In the genomic region with DNA sequence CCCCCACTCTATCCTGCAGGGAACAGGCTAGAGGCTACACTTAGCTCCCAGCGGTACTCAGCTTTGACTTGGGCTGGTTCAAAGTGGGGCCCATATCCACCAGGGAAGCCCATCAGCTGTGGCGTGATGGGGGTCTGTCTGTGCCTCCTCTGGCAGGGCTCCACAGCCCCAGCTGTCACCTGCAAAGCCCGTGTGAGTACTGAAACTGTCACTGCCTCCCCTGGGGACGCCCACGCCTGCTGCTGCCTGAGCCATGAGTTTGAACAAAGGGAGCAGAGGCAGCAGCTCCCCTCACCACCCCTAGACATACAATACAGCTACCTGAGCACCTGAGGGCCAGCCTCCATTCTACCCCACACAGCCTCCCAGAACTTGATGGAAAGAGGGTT, we compare ENCODE assay signal across 8 cellular contexts. TPM values are rescaled to one million over a fixed set of nuclear protein-coding genes. Genes with fewer than 3 reads are reported as not detected.
DNase-seq lines count a peak whose midpoint lies in the region; ATAC-seq and TF ChIP-seq lines count a peak whose summit lies in the region.
"Had no signal": no experiment of that assay in that cellular context is flagged by ENCODE, and none has a peak within 500 bp of the region (broad histone marks: within the 10 kb centered on the region; RNA-seq: fewer than 3 reads in every experiment).

No MANE protein-coding gene starts in this region.

- H3K36me3 ChIP-seq in fibroblast of lung (ENCODE audit: control insufficient read depth, insufficient read depth, low read length) = no peaks in the 10 kb centered on the region

- no peaks in the 10 kb centered on the region for H4K20me1 ChIP-seq in fibroblast of lung (ENCODE audit: control insufficient read depth, extremely low read depth, insufficient read depth, low read length)

- H3K4me2 ChIP-seq in fibroblast of lung (ENCODE audit: extremely low read depth, insufficient read depth, low read length) = peak overlapping the region; percentile 38

- peak overlapping the region; percentile 15 to 79 (median 41) for H3K4me3 ChIP-seq in fibroblast of lung (replicated peaks in 1 of 4; ENCODE audit: control extremely low read depth in 1 of 4, insufficient read depth in 1 of 4, low read depth in 3 of 4, low read length in 4 of 4)

- peak; percentile 70 for DNase-seq in activated CD4-positive, alpha-beta T cell treated with anti-CD3 and anti-CD28 coated beads for 48 hours
- DNase-seq in fibroblast of lung (ENCODE audit: low read depth in 2 of 2) (no peak), mucosa of gallbladder (ENCODE audit: low spot score) (no peak), NCI-H187 treated with DMSO at 0.1 percent for 48 hours (lab: John Stamatoyannopoulos, UW) (no peak)
- DNase-seq in stimulated activated CD4-positive, alpha-beta T cell treated with anti-CD3 and anti-CD28 coated beads, Interleukin-4, amount 100 ng/mL, for 48 hours (ENCODE audit: low read depth in 2 of 2) = peak; percentile 28 to 39
- DNase-seq: activated naive CD8-positive, alpha-beta T cell treated with anti-CD3 and anti-CD28 coated beads, Interleukin-2, amount 10 ng/mL, durations not matched to agents 7 days and 5 days had no signal

- H3K4me1 ChIP-seq in fibroblast of lung (ENCODE audit: control insufficient read depth, extremely low read depth, insufficient read depth, low read length) = peaks cover 2% of the 10 kb centered on the region

- H3K9ac ChIP-seq in fibroblast of lung (ENCODE audit: insufficient read depth, low read length) = no peak overlapping the region

- H3K79me2 ChIP-seq in fibroblast of lung (ENCODE audit: control insufficient read depth, insufficient read depth, low read length) = no peaks in the 10 kb centered on the region

- H3K27me3 ChIP-seq in fibroblast of lung (ENCODE audit: control insufficient read depth, insufficient read depth, low read length) = no peaks in the 10 kb centered on the region

- H3K27ac ChIP-seq in fibroblast of lung (ENCODE audit: insufficient read depth, low read length) = no peak overlapping the region

- ATAC-seq in HG03045 (IDR thresholded peaks at IDR 0.05; ENCODE audit: unreplicated experiment) = peak; percentile 38

- no peaks in the 10 kb centered on the region for H3K9me3 ChIP-seq in fibroblast of lung (ENCODE audit: control insufficient read depth, insufficient read depth, low read depth, low read length)

- no peak overlapping the region for H2AFZ ChIP-seq in fibroblast of lung (ENCODE audit: low read length)

- TF ChIP-seq POLR2A in GM19099 (IDR thresholded peaks at IDR 0.05; ENCODE audit: extremely low read depth, insufficient read length, low read depth) = peak; percentile 60

- TF ChIP-seq CTCF in fibroblast of lung (conservative IDR thresholded peaks at IDR 0.05 in 1 of 2, IDR thresholded peaks at IDR 0.05 in 1 of 2; ENCODE audit: low read depth in 1 of 2, low read length in 2 of 2) = no peak

RNA-seq across cellular contexts. Expression of gene REM2, which starts 5.0 kb away (rescaled TPM):
- total RNA-seq in fibroblast of lung (0.17 and 0.26 TPM in 2 replicates), mucosa of gallbladder (1.4 TPM)
- polyA plus RNA-seq in fibroblast of lung = 0.02 and 0.06 TPM in 2 replicates
- 0.10 and 0.15 TPM in 2 replicates for polyA plus RNA-seq in fibroblast of lung (2012)
- polyA minus RNA-seq in fibroblast of lung (ENCODE audit: low replicate concordance) = not detected in 2 replicates

RNA-seq across cellular contexts. Expression of gene LRP10, which starts 16.4 kb away (rescaled TPM):
- total RNA-seq in fibroblast of lung = 71.9 and 95.5 TPM in 2 replicates
- 100 and 130 TPM in 2 replicates for polyA plus RNA-seq in fibroblast of lung
- polyA plus RNA-seq in fibroblast of lung (2012) = 143 and 172 TPM in 2 replicates
- polyA minus RNA-seq in fibroblast of lung (ENCODE audit: low replicate concordance) = 703 and 794 TPM in 2 replicates
- 315 TPM for total RNA-seq in mucosa of gallbladder

RNA-seq across cellular contexts. Expression of gene RBM23, which starts 31.0 kb away (rescaled TPM):
- total RNA-seq in fibroblast of lung = 44.9 and 51.0 TPM in 2 replicates
- polyA plus RNA-seq in fibroblast of lung = 85.0 and 85.3 TPM in 2 replicates
- polyA plus RNA-seq in fibroblast of lung (2012) = 43.9 and 46.4 TPM in 2 replicates
- 45.9 and 58.8 TPM in 2 replicates for polyA minus RNA-seq in fibroblast of lung (ENCODE audit: low replicate concordance)
- 76.5 TPM for total RNA-seq in mucosa of gallbladder

RNA-seq across cellular contexts. Expression of gene PRMT5, which starts 41.2 kb away (rescaled TPM):
- total RNA-seq in fibroblast of lung (50.3 and 54.8 TPM in 2 replicates), mucosa of gallbladder (51.0 TPM)
- 91.7 and 136 TPM in 2 replicates for polyA plus RNA-seq in fibroblast of lung
- 76.2 and 138 TPM in 2 replicates for polyA plus RNA-seq in fibroblast of lung (2012)
- polyA minus RNA-seq in fibroblast of lung (ENCODE audit: low replicate concordance) = 184 and 335 TPM in 2 replicates

RNA-seq across cellular contexts. Expression of gene MMP14, which starts 51.6 kb away (rescaled TPM):
- total RNA-seq in fibroblast of lung = 346 and 375 TPM in 2 replicates
- 393 and 397 TPM in 2 replicates for polyA plus RNA-seq in fibroblast of lung
- polyA plus RNA-seq in fibroblast of lung (2012) = 394 and 407 TPM in 2 replicates
- 565 and 590 TPM in 2 replicates for polyA minus RNA-seq in fibroblast of lung (ENCODE audit: low replicate concordance)
- 222 TPM for total RNA-seq in mucosa of gallbladder

Comparison
In these comparisons a context has a peak if more than half of its experiments do, and no peak if none do; other contexts are left out.
1. DNase-seq: peak in activated CD4-positive, alpha-beta T cell treated with anti-CD3 and anti-CD28 coated beads for 48 hours (single experiment) and stimulated activated CD4-positive, alpha-beta T cell treated with anti-CD3 and anti-CD28 coated beads, Interleukin-4, amount 100 ng/mL, for 48 hours (2 of 2); none in fibroblast of lung (0 of 2), mucosa of gallbladder (single experiment) and NCI-H187 treated with DMSO at 0.1 percent for 48 hours (single experiment).